Comparison of ENCODE assay signal across 35 cellular contexts in the genomic region with DNA sequence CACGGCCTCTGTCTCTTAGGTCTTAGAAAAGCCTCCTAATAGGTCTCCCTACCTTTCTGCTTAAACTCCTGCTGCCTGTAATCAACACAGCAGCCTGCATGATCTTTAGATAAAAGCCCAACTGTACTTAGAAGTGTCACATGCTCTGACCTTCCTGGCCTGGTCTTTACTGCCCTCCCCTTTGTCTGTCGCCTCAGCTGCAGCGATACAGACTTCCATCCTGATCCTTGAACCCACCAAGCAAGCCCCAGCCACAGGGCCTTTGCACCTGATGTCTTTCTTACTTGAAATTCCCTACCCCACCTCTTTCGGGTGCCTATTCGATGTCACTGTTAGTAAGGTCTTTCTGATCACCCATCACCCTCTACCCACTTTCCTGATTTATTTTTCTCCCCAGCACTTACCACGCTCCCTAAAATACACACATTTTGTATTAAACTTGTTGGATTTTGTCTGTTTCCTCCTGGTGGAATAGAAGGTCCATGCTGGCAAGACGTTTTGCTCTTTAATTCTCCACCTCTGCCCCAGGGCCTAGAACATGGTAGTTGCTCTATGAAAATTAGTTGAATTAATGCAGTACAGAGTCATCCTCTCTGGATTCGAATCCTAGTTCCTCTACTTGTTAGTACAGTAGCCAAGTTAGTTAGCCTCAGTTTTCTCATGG. TPM values are rescaled to one million over a fixed set of nuclear protein-coding genes. Genes with fewer than 3 reads are reported as not detected.
"Had no signal": no experiment of that assay in that cellular context is flagged by ENCODE, and none has a peak within 500 bp of the region (broad histone marks: within the 10 kb centered on the region; RNA-seq: fewer than 3 reads in every experiment).

No MANE protein-coding gene starts in this region.

- H3K4me3 ChIP-seq: adrenal gland, body of pancreas, esophagus squamous epithelium had no signal

- H3K4me3 Mint-ChIP-seq: activated B cell treated with CpG ODN at 0.5 μM for 24 hours; activated CD8-positive, alpha-beta T cell treated with anti-CD3 and anti-CD28 coated beads for 36 hours; activated naive CD4-positive, alpha-beta T cell treated with anti-CD3 and anti-CD28 coated beads for 36 hours; activated naive CD4-positive, alpha-beta T cell treated with anti-CD3 and anti-CD28 coated beads, Interleukin-2, amount 50 U/mL, for 24 hours; activated naive CD8-positive, alpha-beta T cell treated with anti-CD3 and anti-CD28 coated beads for 36 hours; activated naive CD8-positive, alpha-beta T cell treated with anti-CD3 and anti-CD28 coated beads, Interleukin-2, amount 50 U/mL, for 24 hours; activated T-helper 1 cell treated with anti-CD3 and anti-CD28 coated beads, Interleukin-12 subunit alpha, Interleukin-12 subunit beta, Interleukin-2, Interleukin-4 antibody, amounts not matched to agents 30 ng/mL and 10 ng/mL and 1 ng/mL, durations not matched to agents 14 hours and 24 hours and 36 hours; effector memory CD8-positive, alpha-beta T cell; T-helper 17 cell; T-helper 2 cell treated with Interferon-gamma antibody and Interleukin-4, amounts not matched to agents 5 μg/mL and 100 μg/mL, for 36 hours had no signal

- H3K4me1 Mint-ChIP-seq: activated B cell treated with CpG ODN at 0.5 μM for 24 hours had no signal

- H3K27ac ChIP-seq: adrenal gland, body of pancreas, esophagus squamous epithelium, WERI-Rb-1 had no signal

- H3K36me3 Mint-ChIP-seq: activated naive CD4-positive, alpha-beta T cell treated with anti-CD3 and anti-CD28 coated beads, Interleukin-2, amount 50 U/mL, for 24 hours; activated naive CD8-positive, alpha-beta T cell treated with anti-CD3 and anti-CD28 coated beads for 36 hours had no signal

- DNase-seq: activated B cell treated with CpG ODN at 0.5 μM for 24 hours; activated CD4-positive, alpha-beta T cell treated with anti-CD3 and anti-CD28 coated beads for 48 hours; activated CD4-positive, alpha-beta T cell treated with anti-CD3 and anti-CD28 coated beads, Interleukin-2, amount 50 U/mL, for 1 hour; activated CD4-positive, alpha-beta T cell treated with anti-CD3 and anti-CD28 coated beads, Interleukin-2, amount 50 U/mL, for 48 hours; activated CD8-positive, alpha-beta memory T cell treated with anti-CD3 and anti-CD28 coated beads for 24 hours; activated CD8-positive, alpha-beta T cell treated with anti-CD3 and anti-CD28 coated beads for 36 hours; activated effector memory CD4-positive, alpha-beta T cell treated with anti-CD3 and anti-CD28 coated beads, Interleukin-2, amount 50 U/mL, for 16 hours; activated naive CD4-positive, alpha-beta T cell treated with anti-CD3 and anti-CD28 coated beads for 36 hours; activated naive CD8-positive, alpha-beta T cell treated with anti-CD3 and anti-CD28 coated beads for 36 hours; activated naive CD8-positive, alpha-beta T cell treated with anti-CD3 and anti-CD28 coated beads, Interleukin-2, amount 50 U/mL, for 24 hours; activated T-cell treated with anti-CD3 and anti-CD28 coated beads, Interleukin-2, amount 50 U/mL, for 48 hours; adrenal gland; amygdala; aorta; body of pancreas; caudate nucleus; cortex of kidney; dermis blood vessel endothelial cell; effector CD4-positive, alpha-beta T cell; effector memory CD8-positive, alpha-beta T cell; esophagus squamous epithelium; head of caudate nucleus; T-helper 17 cell; T1000; WERI-Rb-1 had no signal

- H3K9me3 Mint-ChIP-seq: activated B cell treated with CpG ODN at 0.5 μM for 24 hours; activated CD8-positive, alpha-beta T cell treated with anti-CD3 and anti-CD28 coated beads for 36 hours; activated naive CD4-positive, alpha-beta T cell treated with anti-CD3 and anti-CD28 coated beads for 36 hours; activated naive CD4-positive, alpha-beta T cell treated with anti-CD3 and anti-CD28 coated beads, Interleukin-2, amount 50 U/mL, for 24 hours; activated naive CD8-positive, alpha-beta T cell treated with anti-CD3 and anti-CD28 coated beads for 36 hours; activated naive CD8-positive, alpha-beta T cell treated with anti-CD3 and anti-CD28 coated beads, Interleukin-2, amount 50 U/mL, for 24 hours; activated T-helper 1 cell treated with anti-CD3 and anti-CD28 coated beads, Interleukin-12 subunit alpha, Interleukin-12 subunit beta, Interleukin-2, Interleukin-4 antibody, amounts not matched to agents 30 ng/mL and 10 ng/mL and 1 ng/mL, durations not matched to agents 14 hours and 24 hours and 36 hours; activated T-helper 2 cell treated with anti-CD3 and anti-CD28 coated beads, Interferon-gamma antibody, Interleukin-2, Interleukin-4, amounts not matched to agents 10 μg/mL and 5 μg/mL and 100 μg/mL, durations not matched to agents 14 hours and 24 hours and 36 hours; effector memory CD8-positive, alpha-beta T cell; T-helper 2 cell treated with Interferon-gamma antibody and Interleukin-4, amounts not matched to agents 5 μg/mL and 100 μg/mL, for 36 hours had no signal

- H3K4me1 ChIP-seq: adrenal gland, body of pancreas, esophagus squamous epithelium had no signal

- H3K9me3 ChIP-seq: adrenal gland, body of pancreas, esophagus squamous epithelium had no signal

- H3K27me3 ChIP-seq: adrenal gland, body of pancreas had no signal

- ATAC-seq: activated CD4-positive, CD25-positive, alpha-beta regulatory T cell treated with anti-CD3 and anti-CD28 coated beads, Interleukin-2, amount 50 U/mL, for 24 hours; activated CD8-positive, alpha-beta T cell treated with anti-CD3 and anti-CD28 coated beads for 36 hours; activated naive CD8-positive, alpha-beta T cell treated with anti-CD3 and anti-CD28 coated beads, Interleukin-2, amount 50 U/mL, for 24 hours; body of pancreas; effector memory CD8-positive, alpha-beta T cell; T-helper 17 cell had no signal

- FAIRE-seq: colon, frontal cortex had no signal

- H3K36me3 ChIP-seq: adrenal gland, esophagus squamous epithelium, WERI-Rb-1 had no signal

RNA-seq across cellular contexts. Expression of gene AQP9, which starts 51.1 kb away (rescaled TPM):
- total RNA-seq: activated B cell treated with CpG ODN at 0.5 μM for 24 hours; activated CD8-positive, alpha-beta T cell treated with anti-CD3 and anti-CD28 coated beads for 36 hours; activated naive CD4-positive, alpha-beta T cell treated with anti-CD3 and anti-CD28 coated beads for 36 hours; activated naive CD8-positive, alpha-beta T cell treated with anti-CD3 and anti-CD28 coated beads for 36 hours; activated T-helper 1 cell treated with anti-CD3 and anti-CD28 coated beads, Interleukin-12 subunit alpha, Interleukin-12 subunit beta, Interleukin-2, Interleukin-4 antibody, amounts not matched to agents 30 ng/mL and 10 ng/mL and 1 ng/mL, durations not matched to agents 14 hours and 24 hours and 36 hours; chondrocyte; fibroblast of lung; fibroblast of villous mesenchyme had no signal
- polyA plus RNA-seq: fibroblast of lung had no signal
